Comparison of ENCODE assay signal across 8 cellular contexts in genomic region chr6:7085911-7086310, GRCh38. TPM values are rescaled to one million over a fixed set of nuclear protein-coding genes. Genes with fewer than 3 reads are reported as not detected.
A peak's percentile ranks its signal among the peaks of the same experiment; 100 is the strongest.
DNase-seq lines count a peak whose midpoint lies in the region; ATAC-seq and TF ChIP-seq lines count a peak whose summit lies in the region.

No MANE protein-coding gene starts in this region.

- H3K27me3 ChIP-seq in SK-N-SH (ENCODE audit: insufficient read depth) (no peaks in the 10 kb centered on the region), mucosa of rectum (ENCODE audit: control insufficient read depth in 2 of 2, insufficient read depth in 2 of 2, low read length in 2 of 2) (no peaks in the 10 kb centered on the region)

- peaks cover 0 to 4% of the 10 kb centered on the region in 2 experiments; a peak in 2 of 4 replicates for H3K4me1 ChIP-seq in SK-N-SH (ENCODE audit: control insufficient read depth in 1 of 2, insufficient read depth in 2 of 2, low read depth in 1 of 2, low read length in 1 of 2)
- peaks cover 17 to 20% of the 10 kb centered on the region in 2 donors for H3K4me1 ChIP-seq in mucosa of rectum (ENCODE audit: control insufficient read depth in 2 of 2, insufficient read depth in 2 of 2, low read length in 2 of 2)

- WGBS in SK-N-SH (ENCODE audit: low lambda C conversion rate) = 22% methylated on average over 1 of the region's 1 CpG

- TF ChIP-seq CTCF in SK-N-SH (IDR thresholded peaks at IDR 0.05) = no peak

- no peaks in the 10 kb centered on the region for H4K20me1 ChIP-seq in SK-N-SH (ENCODE audit: insufficient read depth)

- H3K9ac ChIP-seq in SK-N-SH (no peak overlapping the region), mucosa of rectum (ENCODE audit: low read depth in 1 of 2, low read length in 2 of 2) (no peak overlapping the region)

- peak; percentile 48 for ATAC-seq in HG03025 (IDR thresholded peaks at IDR 0.05; ENCODE audit: low FRiP score, unreplicated experiment)

- no peak overlapping the region for H3K4me3 ChIP-seq in SK-N-SH (ENCODE audit: low read depth in 2 of 2, low read length in 1 of 2)
- no peak overlapping the region for H3K4me3 ChIP-seq in mucosa of rectum (ENCODE audit: low read length in 2 of 2)

- no peaks in the 10 kb centered on the region for H3K9me2 ChIP-seq in SK-N-SH

- no peak overlapping the region for H2AFZ ChIP-seq in SK-N-SH (ENCODE audit: low read depth)

- H3K4me2 ChIP-seq in SK-N-SH = peak overlapping the region; percentile 42; the same call in 1 of the 2 replicates

- no peaks in the 10 kb centered on the region for H3F3A ChIP-seq in SK-N-SH (replicated peaks; ENCODE audit: insufficient read depth)

- H3K79me2 ChIP-seq in SK-N-SH (ENCODE audit: insufficient read depth) = no peaks in the 10 kb centered on the region

- TF ChIP-seq RAD21 in SK-N-SH (IDR thresholded peaks at IDR 0.05; ENCODE audit: low read length) = no peak

- H3K9me3 ChIP-seq in SK-N-SH (no peaks in the 10 kb centered on the region), mucosa of rectum (ENCODE audit: control insufficient read depth in 2 of 2, low read length in 2 of 2) (no peaks in the 10 kb centered on the region)

- CTCF ChIA-PET in SK-N-SH (lab: Yijun Ruan, JAX) = no interaction called here

- no peaks in the 10 kb centered on the region for H3K36me3 ChIP-seq in SK-N-SH (replicated peaks in 1 of 2; ENCODE audit: control insufficient read depth in 1 of 2, insufficient read depth in 2 of 2, low read length in 1 of 2)
- no peaks in the 10 kb centered on the region for H3K36me3 ChIP-seq in mucosa of rectum (ENCODE audit: control insufficient read depth in 2 of 2, insufficient read depth in 2 of 2, low read length in 2 of 2)

- TF ChIP-seq EP300 in SK-N-SH (IDR thresholded peaks at IDR 0.05; ENCODE audit: borderline replicate concordance in 1 of 2, low read depth in 1 of 2, low read length in 1 of 2) = no peak

- POLR2A ChIA-PET in SK-N-SH (lab: Yijun Ruan, JAX) = no interaction called here

- H3K27ac ChIP-seq in SK-N-SH (ENCODE audit: low read depth in 2 of 2, low read length in 1 of 2) (no peak overlapping the region), mucosa of rectum (ENCODE audit: low read depth in 2 of 2, low read length in 2 of 2) (peak overlapping the region; percentile 34 to 88)

- peak; percentile 21 to 27 for DNase-seq in activated T-cell treated with anti-CD3 and anti-CD28 coated beads, Interleukin-2, amount 50 U/mL, for 48 hours
- DNase-seq in activated T-cell treated with anti-CD3 and anti-CD28 coated beads for 4 hours (no peak), SK-N-SH (peak; percentile 65), NCI-H1092 (lab: John Stamatoyannopoulos, UW) (no peak), GOT3 (lab: John Stamatoyannopoulos, UW) (no peak), T-helper 1 cell (no peak)

TF ChIP-seq in SK-N-SH, 30 proteins besides CTCF, POLR2A, EP300 and RAD21:
- TF ChIP-seq FOXJ3 (CRISPR knock-in tag; IDR thresholded peaks at IDR 0.05) (no peak), TCF12 (IDR thresholded peaks at IDR 0.05) (no peak), GABPA (IDR thresholded peaks at IDR 0.05; ENCODE audit: low read depth) (no peak), ZBTB33 (IDR thresholded peaks at IDR 0.05; ENCODE audit: borderline replicate concordance, low read depth) (no peak), FOXM1 (IDR thresholded peaks at IDR 0.05; ENCODE audit: low read depth) (no peak), SMC3 (IDR thresholded peaks at IDR 0.05; ENCODE audit: low read depth, low read length) (no peak), USF2 (IDR thresholded peaks at IDR 0.05; ENCODE audit: borderline replicate concordance, low read depth, low read length) (no peak), MXI1 (IDR thresholded peaks at IDR 0.05; ENCODE audit: low read depth, low read length) (peak; percentile 91), NFIC (IDR thresholded peaks at IDR 0.05; ENCODE audit: borderline replicate concordance) (0 out of 2 replicates have a peak, but pooled peaks have one; percentile 23), SIN3A (IDR thresholded peaks at IDR 0.05; ENCODE audit: borderline replicate concordance, low read depth, low read length) (no peak)
- TF ChIP-seq, protein P1, sequence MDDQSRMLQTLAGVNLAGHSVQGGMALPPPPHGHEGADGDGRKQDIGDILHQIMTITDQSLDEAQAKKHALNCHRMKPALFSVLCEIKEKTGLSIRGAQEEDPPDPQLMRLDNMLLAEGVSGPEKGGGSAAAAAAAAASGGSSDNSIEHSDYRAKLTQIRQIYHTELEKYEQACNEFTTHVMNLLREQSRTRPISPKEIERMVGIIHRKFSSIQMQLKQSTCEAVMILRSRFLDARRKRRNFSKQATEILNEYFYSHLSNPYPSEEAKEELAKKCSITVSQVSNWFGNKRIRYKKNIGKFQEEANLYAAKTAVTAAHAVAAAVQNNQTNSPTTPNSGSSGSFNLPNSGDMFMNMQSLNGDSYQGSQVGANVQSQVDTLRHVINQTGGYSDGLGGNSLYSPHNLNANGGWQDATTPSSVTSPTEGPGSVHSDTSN (IDR thresholded peaks at IDR 0.05) = no peak
- TF ChIP-seq, protein P2, sequence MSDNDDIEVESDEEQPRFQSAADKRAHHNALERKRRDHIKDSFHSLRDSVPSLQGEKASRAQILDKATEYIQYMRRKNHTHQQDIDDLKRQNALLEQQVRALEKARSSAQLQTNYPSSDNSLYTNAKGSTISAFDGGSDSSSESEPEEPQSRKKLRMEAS (IDR thresholded peaks at IDR 0.05; ENCODE audit: low read depth) = no peak
- TF ChIP-seq, protein P3, sequence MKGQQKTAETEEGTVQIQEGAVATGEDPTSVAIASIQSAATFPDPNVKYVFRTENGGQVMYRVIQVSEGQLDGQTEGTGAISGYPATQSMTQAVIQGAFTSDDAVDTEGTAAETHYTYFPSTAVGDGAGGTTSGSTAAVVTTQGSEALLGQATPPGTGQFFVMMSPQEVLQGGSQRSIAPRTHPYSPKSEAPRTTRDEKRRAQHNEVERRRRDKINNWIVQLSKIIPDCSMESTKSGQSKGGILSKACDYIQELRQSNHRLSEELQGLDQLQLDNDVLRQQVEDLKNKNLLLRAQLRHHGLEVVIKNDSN (IDR thresholded peaks at IDR 0.05; ENCODE audit: borderline replicate concordance, low read depth) = no peak

RNA-seq across cellular contexts. Expression of gene RREB1, which starts 21.9 kb away (rescaled TPM):
- polyA plus RNA-seq in SK-N-SH (2012; rRNA removed) = 1.5 and 2.0 TPM in 2 replicates
- polyA plus RNA-seq in SK-N-SH (2012; cell fraction: cytosol; rRNA removed) = 1.2 and 1.6 TPM in 2 replicates
- 7.5 and 8.0 TPM in 2 replicates for polyA plus RNA-seq in SK-N-SH (2012; cell fraction: nucleus; rRNA removed)

Comparison
In these comparisons a context has a peak if more than half of its experiments do, and no peak if none do; other contexts are left out.
1. DNase-seq: peak in activated T-cell treated with anti-CD3 and anti-CD28 coated beads, Interleukin-2, amount 50 U/mL, for 48 hours (2 of 2) and SK-N-SH (single experiment); none in activated T-cell treated with anti-CD3 and anti-CD28 coated beads for 4 hours (single experiment), NCI-H1092 (single experiment), GOT3 (single experiment) and T-helper 1 cell (0 of 5).
2. H3K27ac ChIP-seq: peak in mucosa of rectum (2 of 2); none in SK-N-SH (0 of 2).